In genomic region chr6:13397359-13398080, GRCh38 we compare ENCODE assay signal across 8 cellular contexts.
DNase-seq lines count a peak whose midpoint lies in the region; ATAC-seq lines count a peak whose summit lies in the region.

No MANE protein-coding gene starts in this region.

- H3K27ac ChIP-seq in mesenchymal stem cell (ENCODE audit: low read length, poor library complexity, severe bottlenecking): no peak overlapping the region

- H4K91ac ChIP-seq in mesenchymal stem cell (ENCODE audit: low read length): no peak overlapping the region

- H4K8ac ChIP-seq in mesenchymal stem cell (ENCODE audit: low read length): no peak overlapping the region

- H3K79me1 ChIP-seq in mesenchymal stem cell (replicated peaks; ENCODE audit: low read length, poor library complexity, severe bottlenecking): peaks cover 9% of the 10 kb centered on the region

- H2AFZ ChIP-seq in mesenchymal stem cell (ENCODE audit: low read depth, low read length): no peak overlapping the region

- H3K4me3 ChIP-seq in HAP-1 (no peak overlapping the region), mesenchymal stem cell (ENCODE audit: insufficient read depth in 1 of 2, low read depth in 1 of 2, low read length in 2 of 2) (no peak overlapping the region)

- H2BK5ac ChIP-seq in mesenchymal stem cell (ENCODE audit: low read depth, low read length, poor library complexity, severe bottlenecking): no peak overlapping the region

- no peak overlapping the region for H3K18ac ChIP-seq in mesenchymal stem cell (ENCODE audit: low read depth in 1 of 2, low read length in 2 of 2)

- in situ Hi-C loops in HAP-1 (cut with MboI; ENCODE audit: low sequenced_read_pairs): no loop called here

- H2BK15ac ChIP-seq in mesenchymal stem cell (ENCODE audit: low read depth, poor library complexity, severe bottlenecking): no peak overlapping the region

- no peak overlapping the region for H3K9ac ChIP-seq in mesenchymal stem cell (ENCODE audit: low read length)

- H3K27me3 ChIP-seq in HAP-1 (ENCODE audit: low read depth): no peaks in the 10 kb centered on the region
- no peaks in the 10 kb centered on the region for H3K27me3 ChIP-seq in mesenchymal stem cell (ENCODE audit: control insufficient read depth in 1 of 2, insufficient read depth in 1 of 2, low read length in 2 of 2)

- no peak overlapping the region for H2BK120ac ChIP-seq in mesenchymal stem cell (ENCODE audit: low read depth, low read length)

- no peak overlapping the region for H3K4me2 ChIP-seq in mesenchymal stem cell (ENCODE audit: low read length, poor library complexity, severe bottlenecking)

- H2BK12ac ChIP-seq in mesenchymal stem cell (ENCODE audit: low read length in 2 of 2): no peak overlapping the region

- H3K14ac ChIP-seq in mesenchymal stem cell (ENCODE audit: low read length in 2 of 2): no peak overlapping the region

- peak; percentile 80 for DNase-seq in NOMO-1 treated with DMSO at 0.1 percent for 48 hours (lab: John Stamatoyannopoulos, UW; ENCODE audit: unreplicated experiment)
- peak; percentile 43 for DNase-seq in islet precursor cell
- DNase-seq in activated CD8-positive, alpha-beta memory T cell treated with anti-CD3 and anti-CD28 coated beads, Interleukin-2, amount 50 U/mL, for 4 hours: no peak
- no peak for DNase-seq in HAP-1 (ENCODE audit: low spot score in 2 of 2)
- no peak for DNase-seq in mesenchymal stem cell
- DNase-seq in NCI-H2029 (lab: John Stamatoyannopoulos, UW): no peak

- peaks cover 6% of the 10 kb centered on the region for H3K4me1 ChIP-seq in HAP-1
- peaks cover 5% of the 10 kb centered on the region for H3K4me1 ChIP-seq in mesenchymal stem cell (ENCODE audit: control insufficient read depth, insufficient read depth, low read depth, low read length)

- WGBS in mesenchymal stem cell: 78% methylated on average over 7 of the region's 9 CpGs

- H3K36me3 ChIP-seq in HAP-1 (replicated peaks) (no peaks in the 10 kb centered on the region), mesenchymal stem cell (ENCODE audit: control insufficient read depth in 1 of 2, insufficient read depth in 2 of 2, low read depth in 1 of 2, low read length in 2 of 2) (no peaks in the 10 kb centered on the region)

- no peak overlapping the region for H3K23ac ChIP-seq in mesenchymal stem cell (ENCODE audit: low read length in 2 of 2)

- H3K4ac ChIP-seq in mesenchymal stem cell (ENCODE audit: low read depth in 1 of 2, low read length in 2 of 2): no peak overlapping the region

- H3K9me3 ChIP-seq in HAP-1 (no peaks in the 10 kb centered on the region), mesenchymal stem cell (ENCODE audit: control insufficient read depth, low read length) (no peaks in the 10 kb centered on the region)

- no peak overlapping the region for H2AK5ac ChIP-seq in mesenchymal stem cell (ENCODE audit: low read length, severe bottlenecking)

- ATAC-seq in GM19025 (IDR thresholded peaks at IDR 0.05; ENCODE audit: low read depth, unreplicated experiment): peak; percentile 79
- peak; percentile 63 for ATAC-seq in HG02870 (IDR thresholded peaks at IDR 0.05; ENCODE audit: unreplicated experiment)

Comparison
In these comparisons a context has a peak if more than half of its experiments do, and no peak if none do; other contexts are left out.
1. DNase-seq: peak in NOMO-1 treated with DMSO at 0.1 percent for 48 hours (single experiment) and islet precursor cell (single experiment); none in activated CD8-positive, alpha-beta memory T cell treated with anti-CD3 and anti-CD28 coated beads, Interleukin-2, amount 50 U/mL, for 4 hours (single experiment), HAP-1 (0 of 2), mesenchymal stem cell (single experiment) and NCI-H2029 (single experiment).